Comparison of ENCODE assay signal across 8 cellular contexts in genomic region chr10:44978213-44978569, GRCh38. TPM values are rescaled to one million over a fixed set of nuclear protein-coding genes. Genes with fewer than 3 reads are reported as not detected.
DNase-seq lines count a peak whose midpoint lies in the region; ATAC-seq and TF ChIP-seq lines count a peak whose summit lies in the region.

No MANE protein-coding gene starts in this region.

- no peaks in the 10 kb centered on the region for H3K9me3 Mint-ChIP-seq in activated CD4-positive, alpha-beta T cell treated with anti-CD3 and anti-CD28 coated beads, Interleukin-2, amount 10 ng/mL, durations not matched to agents 24 days and 14 days
- no peaks in the 10 kb centered on the region for H3K9me3 Mint-ChIP-seq in activated T-helper 17 cell treated with anti-CD3 and anti-CD28 coated beads, Interleukin-2, amount 50 U/mL, for 72 hours

- no peak for ATAC-seq in HG02970 (IDR thresholded peaks at IDR 0.05; ENCODE audit: low FRiP score, unreplicated experiment)
- ATAC-seq in activated T-helper 17 cell treated with anti-CD3 and anti-CD28 coated beads, Interleukin-2, amount 50 U/mL, for 72 hours (replicated peaks): no peak

- H3K36me3 Mint-ChIP-seq in activated CD4-positive, alpha-beta T cell treated with anti-CD3 and anti-CD28 coated beads, Interleukin-2, amount 10 ng/mL, durations not matched to agents 24 days and 14 days (ENCODE audit: low read depth): no peaks in the 10 kb centered on the region
- H3K36me3 Mint-ChIP-seq in activated T-helper 17 cell treated with anti-CD3 and anti-CD28 coated beads, Interleukin-2, amount 50 U/mL, for 72 hours (ENCODE audit: low read depth): no peaks in the 10 kb centered on the region

- no peaks in the 10 kb centered on the region for H3K27me3 ChIP-seq in tibial nerve

- TF ChIP-seq POLR2A in tibial nerve (IDR thresholded peaks at IDR 0.05): no peak

- TF ChIP-seq EP300 in tibial nerve (IDR thresholded peaks at IDR 0.05): no peak

- H3K27ac Mint-ChIP-seq in activated CD4-positive, alpha-beta T cell treated with anti-CD3 and anti-CD28 coated beads, Interleukin-2, amount 10 ng/mL, durations not matched to agents 24 days and 14 days: peak overlapping the region; percentile 67
- H3K27ac Mint-ChIP-seq in activated T-helper 17 cell treated with anti-CD3 and anti-CD28 coated beads, Interleukin-2, amount 50 U/mL, for 72 hours: no peak overlapping the region

- no peaks in the 10 kb centered on the region for H3K27me3 Mint-ChIP-seq in activated CD4-positive, alpha-beta T cell treated with anti-CD3 and anti-CD28 coated beads, Interleukin-2, amount 10 ng/mL, durations not matched to agents 24 days and 14 days
- H3K27me3 Mint-ChIP-seq in activated T-helper 17 cell treated with anti-CD3 and anti-CD28 coated beads, Interleukin-2, amount 50 U/mL, for 72 hours: peaks cover 3% of the 10 kb centered on the region

- TF ChIP-seq CTCF in tibial nerve (IDR thresholded peaks at IDR 0.05): no peak

- peak overlapping the region; percentile 36 for H3K4me3 ChIP-seq in mesodermal cell (ENCODE audit: extremely low read depth, insufficient read depth, low read length, poor library complexity, severe bottlenecking)
- H3K4me3 ChIP-seq in tibial nerve: peak overlapping the region; percentile 47 to 70 (median 56)

- H3K4me1 ChIP-seq in mesodermal cell (ENCODE audit: control insufficient read depth, insufficient read depth, low read length, poor library complexity, severe bottlenecking): peaks cover 78% of the 10 kb centered on the region
- H3K4me1 ChIP-seq in tibial nerve: peaks cover 3 to 79% (median 67%) of the 10 kb centered on the region in 4 donors

- 82 to 93% methylated on average over 2 to 3 of the region's 4 CpGs for WGBS in mesodermal cell (ENCODE audit: insufficient coverage in 2 of 2), 2 experiments
- 18 to 25% methylated on average over 4 of the region's 4 CpGs for WGBS in tibial nerve, 2 donors

- no peak for DNase-seq in activated CD4-positive, alpha-beta T cell treated with anti-CD3 and anti-CD28 coated beads, Interleukin-2, amount 10 ng/mL, durations not matched to agents 24 days and 14 days
- DNase-seq in activated CD4-positive, alpha-beta T cell treated with anti-CD3 and anti-CD28 coated beads for 1 hour: no peak
- DNase-seq in caudate nucleus (lab: John Stamatoyannopoulos, UW) (no peak), tibial nerve (ENCODE audit: low spot score in 2 of 2) (no peak)
- DNase-seq in activated effector memory CD4-positive, alpha-beta T cell treated with Interleukin-2 at 50 U/mL for 16 hours: no peak

- H3K36me3 ChIP-seq in mesodermal cell (ENCODE audit: control insufficient read depth, insufficient read depth, low read length) (peaks cover 10% of the 10 kb centered on the region), tibial nerve (peaks cover 0 to 37% (median 6%) of the 10 kb centered on the region in 3 donors)

- H3K9me3 ChIP-seq in mesodermal cell (ENCODE audit: control insufficient read depth, low read length) (no peaks in the 10 kb centered on the region), tibial nerve (no peaks in the 10 kb centered on the region)

- peak overlapping the region; percentile 84 for H3K4me3 Mint-ChIP-seq in activated CD4-positive, alpha-beta T cell treated with anti-CD3 and anti-CD28 coated beads, Interleukin-2, amount 10 ng/mL, durations not matched to agents 24 days and 14 days
- no peak overlapping the region for H3K4me3 Mint-ChIP-seq in activated T-helper 17 cell treated with anti-CD3 and anti-CD28 coated beads, Interleukin-2, amount 50 U/mL, for 72 hours

- H3K27ac ChIP-seq in caudate nucleus (ENCODE audit: low read depth, low read length): peak overlapping the region; percentile 84
- H3K27ac ChIP-seq in mesodermal cell (ENCODE audit: low read depth, low read length, severe bottlenecking): peak overlapping the region; percentile 76
- peak overlapping the region; percentile 86 to 97 (median 92) for H3K27ac ChIP-seq in tibial nerve

- H3K4me1 Mint-ChIP-seq in activated CD4-positive, alpha-beta T cell treated with anti-CD3 and anti-CD28 coated beads, Interleukin-2, amount 10 ng/mL, durations not matched to agents 24 days and 14 days: peaks cover 31% of the 10 kb centered on the region
- no peaks in the 10 kb centered on the region for H3K4me1 Mint-ChIP-seq in activated T-helper 17 cell treated with anti-CD3 and anti-CD28 coated beads, Interleukin-2, amount 50 U/mL, for 72 hours

- intact Hi-C loops in activated CD4-positive, alpha-beta T cell treated with anti-CD3 and anti-CD28 coated beads, Interleukin-2, amount 10 ng/mL, durations not matched to agents 24 days and 14 days (cut with micrococcal nuclease): no loop called here

RNA-seq across cellular contexts. Expression of gene DEPP1, which starts 0.4 kb away (rescaled TPM):
- 3.3 and 4.3 TPM in 2 replicates for total RNA-seq in activated CD4-positive, alpha-beta T cell treated with anti-CD3 and anti-CD28 coated beads, Interleukin-2, amount 10 ng/mL, durations not matched to agents 24 days and 14 days
- 11.8 TPM for polyA plus RNA-seq in mesodermal cell (2013, experiment 1 of 2)
- polyA plus RNA-seq in mesodermal cell (2013, experiment 2 of 2): 10.8 TPM
- 1,000 to 10,000 TPM in 1 of 4 donors, 100 to 1,000 TPM in 3; 530 to 1,439 (median 798) TPM for total RNA-seq in tibial nerve
- total RNA-seq in activated T-helper 17 cell treated with anti-CD3 and anti-CD28 coated beads, Interleukin-2, amount 50 U/mL, for 72 hours: 1 to 10 TPM in 1 of 2 donors, under 1 TPM in 1; 0.73 to 2.0 TPM

RNA-seq across cellular contexts. Expression of gene RASSF4, which starts 18.6 kb away (rescaled TPM):
- 1.3 and 1.5 TPM in 2 replicates for total RNA-seq in activated CD4-positive, alpha-beta T cell treated with anti-CD3 and anti-CD28 coated beads, Interleukin-2, amount 10 ng/mL, durations not matched to agents 24 days and 14 days
- polyA plus RNA-seq in mesodermal cell (2013, experiment 1 of 2): 13.1 TPM
- 10.7 TPM for polyA plus RNA-seq in mesodermal cell (2013, experiment 2 of 2)
- 100 to 1,000 TPM; 153 to 275 (median 185) TPM for total RNA-seq in tibial nerve
- 1 to 10 TPM; 1.7 to 4.4 TPM for total RNA-seq in activated T-helper 17 cell treated with anti-CD3 and anti-CD28 coated beads, Interleukin-2, amount 50 U/mL, for 72 hours

RNA-seq across cellular contexts. Expression of gene ZNF22, which starts 22.5 kb away (rescaled TPM):
- total RNA-seq in activated CD4-positive, alpha-beta T cell treated with anti-CD3 and anti-CD28 coated beads, Interleukin-2, amount 10 ng/mL, durations not matched to agents 24 days and 14 days: 26.0 and 26.7 TPM in 2 replicates
- 44.1 TPM for polyA plus RNA-seq in mesodermal cell (2013, experiment 1 of 2)
- polyA plus RNA-seq in mesodermal cell (2013, experiment 2 of 2): 45.5 TPM
- 10 to 100 TPM; 23.4 to 30.2 (median 26.0) TPM for total RNA-seq in tibial nerve
- total RNA-seq in activated T-helper 17 cell treated with anti-CD3 and anti-CD28 coated beads, Interleukin-2, amount 50 U/mL, for 72 hours: 10 to 100 TPM in 1 of 2 donors, 1 to 10 TPM in 1; 7.3 to 12.6 TPM

Comparison
In these comparisons a context has a peak if more than half of its experiments do, and no peak if none do; other contexts are left out.
1. RNA of gene DEPP1, which starts 0.4 kb away (total RNA-seq): 530 to 1,439 TPM in tibial nerve; 3.3 to 4.3 TPM in activated CD4-positive, alpha-beta T cell treated with anti-CD3 and anti-CD28 coated beads, Interleukin-2, amount 10 ng/mL, durations not matched to agents 24 days and 14 days and 0.73 to 2.0 TPM in activated T-helper 17 cell treated with anti-CD3 and anti-CD28 coated beads, Interleukin-2, amount 50 U/mL, for 72 hours; every median in the first group is over 100 times any median in the second.
2. RNA of gene RASSF4, which starts 18.6 kb away (total RNA-seq): 153 to 275 TPM in tibial nerve; 1.7 to 4.4 TPM in activated T-helper 17 cell treated with anti-CD3 and anti-CD28 coated beads, Interleukin-2, amount 50 U/mL, for 72 hours and 1.3 to 1.5 TPM in activated CD4-positive, alpha-beta T cell treated with anti-CD3 and anti-CD28 coated beads, Interleukin-2, amount 10 ng/mL, durations not matched to agents 24 days and 14 days; every median in the first group is over 10 times any median in the second.
3. Peak in every context shown above with its lines, with median percentiles within 50 percentile points of each other: H3K27ac ChIP-seq.